In the genomic region with DNA sequence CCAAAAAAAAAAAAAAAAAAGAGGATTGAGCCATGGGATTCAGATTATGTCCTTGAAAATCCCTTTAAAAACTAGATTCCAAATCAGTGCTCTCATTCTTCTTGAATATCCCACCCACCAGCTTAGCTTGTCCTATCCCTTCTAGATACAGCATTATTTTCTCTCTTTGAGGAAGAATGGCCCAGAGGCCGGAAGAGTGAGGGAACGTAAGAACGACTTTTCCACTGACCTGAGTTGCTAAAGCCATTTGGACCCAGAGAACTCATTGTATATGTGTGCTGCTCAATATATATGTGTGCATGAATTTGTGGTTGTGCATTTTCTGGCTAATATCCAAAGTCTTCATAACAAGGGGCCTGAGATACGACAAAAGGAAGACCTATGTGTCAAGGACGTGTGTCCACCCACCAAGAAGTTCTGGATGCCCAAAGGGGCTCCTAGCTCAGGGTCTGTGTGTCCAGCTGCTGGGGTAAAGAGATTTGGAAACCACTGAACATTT, we compare ENCODE assay signal across 8 cellular contexts. TPM values are rescaled to one million over a fixed set of nuclear protein-coding genes. Genes with fewer than 3 reads are reported as not detected.
DNase-seq lines count a peak whose midpoint lies in the region; TF ChIP-seq lines count a peak whose summit lies in the region.

No MANE protein-coding gene starts in this region.

- H3K27me3 Mint-ChIP-seq in Caco-2 (ENCODE audit: insufficient read depth, unreplicated experiment) = no peaks in the 10 kb centered on the region
- peaks cover 15% of the 10 kb centered on the region for H3K27me3 Mint-ChIP-seq in endothelial cell (ENCODE audit: unreplicated experiment)

- H3K9me3 ChIP-seq in Caco-2 (no peaks in the 10 kb centered on the region), OCI-LY1 (ENCODE audit: low read length) (no peaks in the 10 kb centered on the region), osteoblast (ENCODE audit: low read depth, low read length) (no peaks in the 10 kb centered on the region)

- intact Hi-C loops in Caco-2 (cut with micrococcal nuclease; ENCODE audit: unreplicated experiment) = loop anchor here (5.0 kb wide), 1 partner anchor 125 kb away; no protein-coding TSS in a partner anchor

- H3K27ac Mint-ChIP-seq in Caco-2 (ENCODE audit: unreplicated experiment) (peak overlapping the region; percentile 99), endothelial cell (ENCODE audit: unreplicated experiment) (peak overlapping the region; percentile 90)

- H3K27me3 ChIP-seq in Caco-2 (replicated peaks; ENCODE audit: control insufficient read depth, insufficient read depth, low read length) = no peaks in the 10 kb centered on the region; the same call in 1 of the 2 replicates
- no peaks in the 10 kb centered on the region; the same call in 1 of the 2 replicates for H3K27me3 ChIP-seq in OCI-LY1 (ENCODE audit: insufficient read depth, low read length)
- no peaks in the 10 kb centered on the region for H3K27me3 ChIP-seq in osteoblast (ENCODE audit: insufficient read depth, low read length)

- H3K79me2 ChIP-seq in OCI-LY1 (ENCODE audit: insufficient read depth, low read length) (no peaks in the 10 kb centered on the region), osteoblast (ENCODE audit: insufficient read depth, low read length) (no peaks in the 10 kb centered on the region)

- TF ChIP-seq CTCF in Caco-2 (IDR thresholded peaks at IDR 0.05; ENCODE audit: insufficient read depth in 1 of 2, low read depth in 1 of 2, low read length in 1 of 2, severe bottlenecking in 1 of 2, unreplicated experiment in 1 of 2) = no peak
- no peak for TF ChIP-seq CTCF in OCI-LY1 (IDR thresholded peaks at IDR 0.05; ENCODE audit: low read length)
- TF ChIP-seq CTCF in endothelial cell (IDR thresholded peaks at IDR 0.05; ENCODE audit: unreplicated experiment) = no peak
- no peak for TF ChIP-seq CTCF in osteoblast (IDR thresholded peaks at IDR 0.05; ENCODE audit: extremely low read depth, low read depth, low read length)
- no peak for TF ChIP-seq CTCF in GM13977 (IDR thresholded peaks at IDR 0.05; ENCODE audit: extremely low read depth, insufficient read depth, missing control alignments)

- H3K9me3 Mint-ChIP-seq in Caco-2 (ENCODE audit: unreplicated experiment) = no peaks in the 10 kb centered on the region
- H3K9me3 Mint-ChIP-seq in endothelial cell (ENCODE audit: unreplicated experiment) = no peaks in the 10 kb centered on the region

- no peak for DNase-seq in Caco-2
- no peak for DNase-seq in endothelial cell (ENCODE audit: low spot score)
- no peak for DNase-seq in osteoblast (ENCODE audit: insufficient read length, low spot score, missing footprints)
- DNase-seq in A172 (ENCODE audit: low spot score) = no peak
- DNase-seq in GM13977 (ENCODE audit: low spot score) = no peak
- DNase-seq in G401 (ENCODE audit: low spot score) = no peak
- no peak for DNase-seq in NCI-H187 (lab: John Stamatoyannopoulos, UW)

- H3K4me1 Mint-ChIP-seq in Caco-2 (ENCODE audit: low read depth, unreplicated experiment) = peaks cover 36% of the 10 kb centered on the region
- H3K4me1 Mint-ChIP-seq in endothelial cell (ENCODE audit: unreplicated experiment) = peaks cover 18% of the 10 kb centered on the region

- no TSS peak for BruUV-seq in Caco-2 (replicated peaks; lab: Mats Ljungman, UMichigan)

- CTCF ChIA-PET in Caco-2 (lab: Charles Lee) = interaction anchor here (1.3 to 9.7 kb wide), 5 partner anchors 31 to 277 kb away, joined by 4 to 181 read pairs (median 6); partner anchors contain the start of genes CHRM4 and CREB3L1

- H3K27ac ChIP-seq in OCI-LY1 (ENCODE audit: low read depth, low read length, poor library complexity, severe bottlenecking) (no peak overlapping the region), osteoblast (ENCODE audit: low read depth, low read length) (peak overlapping the region; percentile 95)

- no peaks in the 10 kb centered on the region for H3K9me2 ChIP-seq in OCI-LY1 (ENCODE audit: low read depth, low read length)

- H3K9ac ChIP-seq in OCI-LY1 (ENCODE audit: low read length) = peak overlapping the region; percentile 58; the same call in 1 of the 2 replicates

- H4K20me1 ChIP-seq in OCI-LY1 (ENCODE audit: insufficient read depth, low read length) (no peaks in the 10 kb centered on the region), osteoblast (ENCODE audit: insufficient read depth, low read length) (no peaks in the 10 kb centered on the region)

- no peaks in the 10 kb centered on the region for H3K36me3 ChIP-seq in Caco-2 (ENCODE audit: control insufficient read depth, insufficient read depth, low read length)
- no peaks in the 10 kb centered on the region for H3K36me3 ChIP-seq in OCI-LY1 (ENCODE audit: insufficient read depth, low read length)
- H3K36me3 ChIP-seq in osteoblast (ENCODE audit: insufficient read depth, low read length) = no peaks in the 10 kb centered on the region

- H3K4me3 ChIP-seq in Caco-2 (ENCODE audit: low read depth, low read length) (peak overlapping the region; percentile 56), OCI-LY1 (ENCODE audit: low read depth, low read length, poor library complexity, severe bottlenecking) (peak overlapping the region; percentile 65), osteoblast (ENCODE audit: insufficient read depth, low read length) (peak overlapping the region; percentile 70)

- H3K4me2 ChIP-seq in OCI-LY1 (ENCODE audit: low read length) (peak overlapping the region; percentile 93), osteoblast (ENCODE audit: insufficient read depth, low read length) (peak overlapping the region; percentile 89)

- H3K4me3 Mint-ChIP-seq in Caco-2 (ENCODE audit: unreplicated experiment) (peak overlapping the region; percentile 92), endothelial cell (ENCODE audit: unreplicated experiment) (peak overlapping the region; percentile 93)

- H3K4me1 ChIP-seq in Caco-2 (peaks cover 8% of the 10 kb centered on the region), OCI-LY1 (ENCODE audit: insufficient read depth, low read length, severe bottlenecking) (peaks cover 25% of the 10 kb centered on the region), osteoblast (ENCODE audit: insufficient read depth, low read length) (peaks cover 42% of the 10 kb centered on the region)

- H3K36me3 Mint-ChIP-seq in Caco-2 (ENCODE audit: insufficient read depth, unreplicated experiment) (peaks cover 15% of the 10 kb centered on the region), endothelial cell (ENCODE audit: low read depth, unreplicated experiment) (no peaks in the 10 kb centered on the region)

- H2AFZ ChIP-seq in OCI-LY1 (ENCODE audit: low read length) (no peak overlapping the region), osteoblast (ENCODE audit: low read length) (peak overlapping the region; percentile 74)

- in situ Hi-C loops in GM13977 (cut with MboI; ENCODE audit: low pct_unique_long_range_greater_than_20kb, low sequenced_read_pairs, unreplicated experiment) = loop anchor here (5.0 kb wide), 1 partner anchor 75 kb away; no protein-coding TSS in a partner anchor
- in situ Hi-C loops in G401 (cut with HindIII; ENCODE audit: low sequenced_read_pairs) = no loop called here

- POLR2A ChIA-PET in Caco-2 (lab: Charles Lee) = interaction anchor here (1.0 to 2.8 kb wide), 11 partner anchors 10 to 324 kb away, joined by 3 to 23 read pairs (median 8); partner anchors contain the start of genes CHRM4, CREB3L1 and DGKZ

- no peaks in the 10 kb centered on the region for H3F3A ChIP-seq in OCI-LY1 (ENCODE audit: insufficient read depth, low read length)

RNA-seq across cellular contexts. Expression of gene CREB3L1, which starts 35.0 kb away (rescaled TPM):
- total RNA-seq in Caco-2 (2022) = 24.9 and 29.5 TPM in 2 replicates
- 21.6 TPM for total RNA-seq in endothelial cell (ENCODE audit: unreplicated experiment)
- 30.1 and 33.3 TPM in 2 replicates for total RNA-seq in osteoblast
- 7.5 and 15.4 TPM in 2 replicates for total RNA-seq in A172 (2014; rRNA removed; shearing (Covaris generic))
- total RNA-seq in G401 (2014; rRNA removed; shearing (Covaris generic)) = 2.4 and 7.2 TPM in 2 replicates
